ENCODE assay signal across 8 cellular contexts in genomic region chr7:151936207-151936606, GRCh38. TPM values are rescaled to one million over a fixed set of nuclear protein-coding genes. Genes with fewer than 3 reads are reported as not detected.
DNase-seq lines count a peak whose midpoint lies in the region; ATAC-seq and TF ChIP-seq lines count a peak whose summit lies in the region.

No MANE protein-coding gene starts in this region.

- no peak overlapping the region for H3K4me3 ChIP-seq in mammary epithelial cell (replicated peaks in 1 of 3; ENCODE audit: insufficient read depth in 1 of 3, low read depth in 2 of 3, low read length in 3 of 3)

- no peak for TF ChIP-seq CTCF in mammary epithelial cell (conservative IDR thresholded peaks at IDR 0.05 in 1 of 2, IDR thresholded peaks at IDR 0.05 in 1 of 2; ENCODE audit: extremely low read depth in 1 of 2, insufficient read depth in 1 of 2, low read depth in 1 of 2, low read length in 2 of 2)

- H3K36me3 Mint-ChIP-seq in naive thymus-derived CD8-positive, alpha-beta T cell, result peaks cover 0 to 1% (median 0%) of the 10 kb centered on the region in 3 donors

- intact Hi-C loops in mammary epithelial cell (cut with micrococcal nuclease), result loop anchor here (10.0 kb wide), 1 partner anchor 361 kb away; no protein-coding TSS in a partner anchor

- dilution Hi-C loops in mammary epithelial cell (cut with HindIII; ENCODE audit: low sequenced_read_pairs), result no loop called here

- CTCF ChIA-PET in mammary epithelial cell (lab: Charles Lee; ENCODE audit: low non-redundant PET), result no interaction called here

- peaks cover 9 to 32% (median 25%) of the 10 kb centered on the region in 4 donors for H3K4me1 Mint-ChIP-seq in naive thymus-derived CD8-positive, alpha-beta T cell

- peaks cover 16% of the 10 kb centered on the region for H3K4me1 ChIP-seq in mammary epithelial cell (ENCODE audit: insufficient read depth, low read length)

- in situ Hi-C loops in mammary epithelial cell (cut with MboI; ENCODE audit: low sequenced_read_pairs in 2 of 2), result no loop called here

- H3K9ac ChIP-seq in mammary epithelial cell (ENCODE audit: insufficient read depth, low read length), result no peak overlapping the region

- no peaks in the 10 kb centered on the region for H3K9me3 ChIP-seq in mammary epithelial cell (replicated peaks; ENCODE audit: insufficient read depth, low read length)

- no peak overlapping the region for H3K27ac ChIP-seq in mammary epithelial cell (ENCODE audit: insufficient read depth, low read depth, low read length)

- peaks cover 0 to 3% (median 0%) of the 10 kb centered on the region in 9 donors for H3K9me3 Mint-ChIP-seq in naive thymus-derived CD8-positive, alpha-beta T cell

- BruUV-seq in mammary epithelial cell (replicated peaks; lab: Mats Ljungman, UMichigan), result no TSS peak

- POLR2A ChIA-PET in naive thymus-derived CD8-positive, alpha-beta T cell (lab: Charles Lee), result interaction anchor here (0.6 to 2.0 kb wide), 6 partner anchors 10 to 713 kb away, joined by 3 to 8 read pairs (median 4); partner anchors contain the start of gene PRKAG2

- H3K27me3 ChIP-seq in mammary epithelial cell (ENCODE audit: insufficient read depth, low read length), result no peaks in the 10 kb centered on the region

- peak overlapping the region; percentile 61 to 89 (median 80) for H3K4me3 Mint-ChIP-seq in naive thymus-derived CD8-positive, alpha-beta T cell

- H2AFZ ChIP-seq in mammary epithelial cell (ENCODE audit: low read depth, low read length), result no peak overlapping the region

- ATAC-seq in GM18907 (IDR thresholded peaks at IDR 0.05; ENCODE audit: unreplicated experiment) (peak; percentile 82), HG02759 (IDR thresholded peaks at IDR 0.05; ENCODE audit: unreplicated experiment) (peak; percentile 85), HG02763 (IDR thresholded peaks at IDR 0.05; ENCODE audit: unreplicated experiment) (no peak)
- peak; percentile 93 to 94 for ATAC-seq in naive thymus-derived CD8-positive, alpha-beta T cell

- H3K79me2 ChIP-seq in mammary epithelial cell (ENCODE audit: insufficient read depth, low read length), result no peaks in the 10 kb centered on the region

- H3K27me3 Mint-ChIP-seq in naive thymus-derived CD8-positive, alpha-beta T cell, result peaks cover 0 to 2% (median 0%) of the 10 kb centered on the region in 5 donors

- no peak overlapping the region for H3K4me2 ChIP-seq in mammary epithelial cell (ENCODE audit: insufficient read depth, low read depth, low read length)

- WGBS in mammary epithelial cell (ENCODE audit: low coverage, missing lambda C conversion rate), result 67% methylated on average over 5 of the region's 5 CpGs

- H4K20me1 ChIP-seq in mammary epithelial cell (ENCODE audit: insufficient read depth, low read length), result no peaks in the 10 kb centered on the region

- H3K27ac Mint-ChIP-seq in naive thymus-derived CD8-positive, alpha-beta T cell, result peak overlapping the region; percentile 95 to 99 (median 96)

- H3K36me3 ChIP-seq in mammary epithelial cell (ENCODE audit: insufficient read depth, low read length), result no peaks in the 10 kb centered on the region

- peak; percentile 35 for DNase-seq in RPMI8226
- DNase-seq in naive thymus-derived CD8-positive, alpha-beta T cell, result peak in 4 of 10 donors; percentile 31 to 73 (median 63)
- no peak for DNase-seq in NCI-H526 (lab: John Stamatoyannopoulos, UW)
- no peak for DNase-seq in dedifferentiated amniotic fluid mesenchymal stem cell (ENCODE audit: extremely low spot score)
- no peak for DNase-seq in mammary epithelial cell

RNA-seq across cellular contexts. Expression of gene GALNTL5, which starts 20.0 kb away (rescaled TPM):
- total RNA-seq in naive thymus-derived CD8-positive, alpha-beta T cell, result not detected
- not detected for polyA plus RNA-seq in naive thymus-derived CD8-positive, alpha-beta T cell
- total RNA-seq in mammary epithelial cell, result not detected
- polyA plus RNA-seq in mammary epithelial cell, result not detected
- not detected for polyA minus RNA-seq in mammary epithelial cell

RNA-seq across cellular contexts. Expression of gene PRKAG2, which starts 59.3 kb away (rescaled TPM):
- total RNA-seq in naive thymus-derived CD8-positive, alpha-beta T cell, result 10 to 100 TPM; 61.3 to 63.5 TPM
- polyA plus RNA-seq in naive thymus-derived CD8-positive, alpha-beta T cell, result 10 to 100 TPM; 29.5 to 34.1 (median 30.7) TPM
- total RNA-seq in mammary epithelial cell, result 10 to 100 TPM; 30.3 to 37.1 TPM
- polyA plus RNA-seq in mammary epithelial cell, result 30.2 TPM
- 30.7 TPM for polyA minus RNA-seq in mammary epithelial cell
